ENCODE assay signal across 33 cellular contexts in the genomic region with DNA sequence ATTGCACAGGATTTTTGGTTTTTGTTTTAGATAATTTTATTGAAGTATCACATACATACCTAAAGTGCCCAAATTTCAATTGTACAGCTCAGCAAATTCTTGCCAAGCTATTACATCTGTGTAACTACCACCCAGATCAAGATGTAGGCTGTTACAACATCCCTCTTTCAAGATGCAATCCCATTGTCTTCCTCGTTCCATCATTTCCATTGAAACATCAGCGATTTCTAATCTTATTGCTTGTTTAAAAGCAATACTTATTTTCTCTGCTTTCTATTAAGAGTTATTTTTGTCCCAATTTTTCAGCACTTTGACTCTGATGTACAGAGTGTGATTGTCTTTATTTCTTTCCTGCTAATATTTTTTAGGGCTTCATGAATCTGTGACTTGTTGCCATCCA.
A peak's percentile ranks its signal among the peaks of the same experiment; 100 is the strongest.
DNase-seq lines count a peak whose midpoint lies in the region; ATAC-seq, FAIRE-seq and TF ChIP-seq lines count a peak whose summit lies in the region.
"Had no signal": no experiment of that assay in that cellular context is flagged by ENCODE, and none has a peak within 500 bp of the region (broad histone marks: within the 10 kb centered on the region; RNA-seq: fewer than 3 reads in every experiment).

No MANE protein-coding gene starts in this region.

- H3K4me1 Mint-ChIP-seq in WTC11: no peaks in the 10 kb centered on the region
- H3K4me1 Mint-ChIP-seq: B cell; CD14-positive monocyte; CD4-positive, alpha-beta memory T cell; CD4-positive, CD25-positive, alpha-beta regulatory T cell; CD8-positive, alpha-beta memory T cell had no signal

- H4K91ac ChIP-seq in neuronal stem cell (ENCODE audit: low read depth, low read length, poor library complexity): no peak overlapping the region

- H2AFZ ChIP-seq in neuronal stem cell (ENCODE audit: low read length): no peak overlapping the region

- H3K4ac ChIP-seq in neuronal stem cell (ENCODE audit: low read length): no peak overlapping the region

- H3K27me3 ChIP-seq in neuronal stem cell (ENCODE audit: control insufficient read depth in 3 of 3, insufficient read depth in 3 of 3, low read depth in 1 of 3, low read length in 3 of 3): no peaks in the 10 kb centered on the region
- H3K27me3 ChIP-seq: BLaER1; BLaER1 treated with 17β-estradiol and CSF1 and Interleukin-3, amounts not matched to agents 10 nM and 100 nM had no signal

- H3K18ac ChIP-seq in neuronal stem cell (ENCODE audit: low read length): no peak overlapping the region

- H3K14ac ChIP-seq in neuronal stem cell (ENCODE audit: low read length): no peak overlapping the region

- no CpG with 5 or more reads among the region's 2 CpGs for WGBS in neuronal stem cell (ENCODE audit: extremely low coverage in 2 of 2, insufficient read length in 2 of 2, insufficient replicate concordance in 1 of 2), 2 donors

- H2BK12ac ChIP-seq in neuronal stem cell (ENCODE audit: low read length): no peak overlapping the region

- CTCF ChIA-PET in HEK293 (lab: Yijun Ruan, JAX): no interaction called here
- CTCF ChIA-PET in WTC11 (lab: Charles Lee): no interaction called here

- H3K79me1 ChIP-seq in neuronal stem cell (ENCODE audit: low read depth, low read length): no peaks in the 10 kb centered on the region

- H2BK15ac ChIP-seq in neuronal stem cell (ENCODE audit: low read length): no peak overlapping the region

- FAIRE-seq in kidney (lab: Jason Lieb, UNC): no peak
- FAIRE-seq: A204.1, A549, D721Med had no signal

- H3K4me1 ChIP-seq in HEK293 (ENCODE audit: control insufficient read depth, insufficient read depth, low read length) (no peaks in the 10 kb centered on the region), neuronal stem cell (ENCODE audit: control insufficient read depth in 2 of 2, insufficient read depth in 1 of 2, low read depth in 1 of 2, low read length in 2 of 2) (no peaks in the 10 kb centered on the region), kidney (ENCODE audit: control insufficient read depth in 1 of 2, insufficient read depth in 1 of 2, low read depth in 1 of 2, low read length in 2 of 2) (no peaks in the 10 kb centered on the region)
- H3K4me1 ChIP-seq: A549; BE2C; BLaER1 treated with 17β-estradiol and CSF1 and Interleukin-3, amounts not matched to agents 10 nM and 100 nM; Caco-2 had no signal

- no peaks in the 10 kb centered on the region for H3K36me3 ChIP-seq in HEK293 (ENCODE audit: control insufficient read depth in 2 of 2, insufficient read depth in 1 of 2, low read length in 2 of 2)
- H3K36me3 ChIP-seq in neuronal stem cell (replicated peaks in 1 of 2; ENCODE audit: control insufficient read depth in 2 of 2, insufficient read depth in 2 of 2, low read length in 2 of 2): no peaks in the 10 kb centered on the region
- no peaks in the 10 kb centered on the region for H3K36me3 ChIP-seq in kidney (ENCODE audit: control insufficient read depth in 1 of 2, insufficient read depth in 2 of 2, low read length in 2 of 2)
- H3K36me3 ChIP-seq: BE2C; BLaER1; BLaER1 treated with 17β-estradiol and CSF1 and Interleukin-3, amounts not matched to agents 10 nM and 100 nM had no signal

- no peak overlapping the region for H2BK120ac ChIP-seq in neuronal stem cell (ENCODE audit: low read depth, low read length)

- H4K8ac ChIP-seq in neuronal stem cell (ENCODE audit: low read depth, low read length): no peak overlapping the region

- no peak for DNase-seq in WTC11 (ENCODE audit: low spot score)
- no peak for DNase-seq in neuronal stem cell (ENCODE audit: low spot score)
- DNase-seq in kidney: no peak
- DNase-seq: 8988T; ACHN; AML-193; BE2C; C1 segment of cervical spinal cord; Caco-2; Calu3; CD4-positive, alpha-beta memory T cell; CD4-positive, alpha-beta T cell; CD4-positive, CD25-positive, alpha-beta regulatory T cell; CD8-positive, alpha-beta memory T cell; CD8-positive, alpha-beta T cell; COR-L47; DMS 273 treated with DMSO at 0.1 percent for 48 hours; DMS153; DMS53; DMS79; DMS79 treated with DMSO at 0.1 percent for 48 hours; DND-41; EL had no signal

- H3K27ac ChIP-seq in HEK293 (ENCODE audit: extremely low read depth, low read depth, low read length) (no peak overlapping the region), neuronal stem cell (replicated peaks; ENCODE audit: low read length) (no peak overlapping the region), kidney (ENCODE audit: low read depth in 2 of 2, low read length in 2 of 2) (no peak overlapping the region)
- H3K27ac ChIP-seq: 22Rv1; A549; BLaER1; BLaER1 treated with 17β-estradiol and CSF1 and Interleukin-3, amounts not matched to agents 10 nM and 100 nM; C4-2B had no signal

- no peak overlapping the region for H2AK5ac ChIP-seq in neuronal stem cell (ENCODE audit: low read depth, low read length)

- H2BK5ac ChIP-seq in neuronal stem cell (ENCODE audit: low read length): no peak overlapping the region

- intact Hi-C loops in kidney (cut with DNase I): no loop called here

- ATAC-seq in WTC11: no peak
- ATAC-seq: A549; CD8-positive, alpha-beta T cell had no signal

- H3K9me3 Mint-ChIP-seq in WTC11: peaks cover 64% of the 10 kb centered on the region
- H3K9me3 Mint-ChIP-seq: CD4-positive, alpha-beta T cell had no signal

- no peak overlapping the region for H3K23ac ChIP-seq in neuronal stem cell (ENCODE audit: low read depth, low read length, poor library complexity)

- peaks cover 7% of the 10 kb centered on the region for H3K27me3 Mint-ChIP-seq in WTC11 (ENCODE audit: low read depth)

- peaks cover 51% of the 10 kb centered on the region for H3K36me3 Mint-ChIP-seq in WTC11
- H3K36me3 Mint-ChIP-seq: CD14-positive monocyte; CD4-positive, alpha-beta memory T cell; CD4-positive, CD25-positive, alpha-beta regulatory T cell; CD8-positive, alpha-beta T cell had no signal

- POLR2A ChIA-PET in HEK293 (lab: Yijun Ruan, JAX) (no interaction called here), WTC11 (lab: Charles Lee) (no interaction called here)

- H3K4me2 ChIP-seq in neuronal stem cell (ENCODE audit: insufficient read depth, low read length, poor library complexity, severe bottlenecking): no peak overlapping the region
- H3K4me2 ChIP-seq: A549; BLaER1; BLaER1 treated with 17β-estradiol and CSF1 and Interleukin-3, amounts not matched to agents 10 nM and 100 nM had no signal

- H3K27ac Mint-ChIP-seq in WTC11: no peak overlapping the region
- H3K27ac Mint-ChIP-seq: B cell; CD14-positive monocyte; CD4-positive, alpha-beta memory T cell; CD4-positive, alpha-beta T cell; CD4-positive, CD25-positive, alpha-beta regulatory T cell; CD8-positive, alpha-beta memory T cell; CD8-positive, alpha-beta T cell had no signal

- no peaks in the 10 kb centered on the region for H3K9me3 ChIP-seq in HEK293 (ENCODE audit: control insufficient read depth, insufficient read depth, low read depth, low read length)
- peaks cover 0 to 6% of the 10 kb centered on the region in 2 donors for H3K9me3 ChIP-seq in neuronal stem cell (replicated peaks in 1 of 2; ENCODE audit: control insufficient read depth in 2 of 2, insufficient read depth in 1 of 2, low read depth in 1 of 2, low read length in 2 of 2)
- H3K9me3 ChIP-seq in kidney (ENCODE audit: control insufficient read depth in 1 of 2, low read length in 2 of 2): no peaks in the 10 kb centered on the region
- H3K9me3 ChIP-seq: BE2C had no signal

- no peak overlapping the region for H3K9ac ChIP-seq in neuronal stem cell (ENCODE audit: low read depth, low read length, poor library complexity)
- H3K9ac ChIP-seq in kidney (ENCODE audit: low read length in 2 of 2): no peak overlapping the region
- H3K9ac ChIP-seq: BLaER1; BLaER1 treated with 17β-estradiol and CSF1 and Interleukin-3, amounts not matched to agents 10 nM and 100 nM had no signal

- no peak overlapping the region for H3K4me3 Mint-ChIP-seq in WTC11
- H3K4me3 Mint-ChIP-seq: B cell; CD14-positive monocyte; CD4-positive, alpha-beta memory T cell; CD4-positive, alpha-beta T cell; CD4-positive, CD25-positive, alpha-beta regulatory T cell; CD8-positive, alpha-beta memory T cell; CD8-positive, alpha-beta T cell had no signal

- TF ChIP-seq CTCF in HEK293 (tag by site-specific recombination; IDR thresholded peaks at IDR 0.05) (no peak), WTC11 (IDR thresholded peaks at IDR 0.05) (no peak), kidney (IDR thresholded peaks at IDR 0.05; ENCODE audit: borderline replicate concordance, extremely low read depth, insufficient read depth) (no peak)

- H3K4me3 ChIP-seq in HEK293 (ENCODE audit: low read depth, low read length) (no peak overlapping the region), neuronal stem cell (ENCODE audit: low read length in 2 of 2) (no peak overlapping the region), kidney (ENCODE audit: low read length in 2 of 2) (no peak overlapping the region)
- H3K4me3 ChIP-seq: A549; BLaER1; BLaER1 treated with 17β-estradiol and CSF1 and Interleukin-3, amounts not matched to agents 10 nM and 100 nM had no signal

TF ChIP-seq in HEK293, 187 proteins besides CTCF, POLR2A, EP300 and RAD21 (continues in another document):
- TF ChIP-seq SETDB1 (IDR thresholded peaks at IDR 0.05; ENCODE audit: insufficient read length, low read length): peak; percentile 21
- TF ChIP-seq ZNF121 (tag by site-specific recombination; IDR thresholded peaks at IDR 0.05): no peak
- no peak for TF ChIP-seq ZNF529 (tag by site-specific recombination; IDR thresholded peaks at IDR 0.05; ENCODE audit: insufficient replicate concordance)
- peak; percentile 66; the same call in 1 of the 2 replicates for TF ChIP-seq TRIM28 (IDR thresholded peaks at IDR 0.05; ENCODE audit: borderline replicate concordance, low read length)

TF ChIP-seq in WTC11, 78 proteins besides CTCF, POLR2A, EP300 and RAD21 (continues in another document):
- no peak for TF ChIP-seq NFE2L1 (CRISPR knock-in tag; IDR thresholded peaks at IDR 0.05)
- TF ChIP-seq RELA (CRISPR knock-in tag; IDR thresholded peaks at IDR 0.05; ENCODE audit: borderline replicate concordance): no peak
- TF ChIP-seq ZNF317 (CRISPR knock-in tag; IDR thresholded peaks at IDR 0.05; ENCODE audit: borderline replicate concordance, low read depth): peak; percentile 86
- TF ChIP-seq, protein P1, sequence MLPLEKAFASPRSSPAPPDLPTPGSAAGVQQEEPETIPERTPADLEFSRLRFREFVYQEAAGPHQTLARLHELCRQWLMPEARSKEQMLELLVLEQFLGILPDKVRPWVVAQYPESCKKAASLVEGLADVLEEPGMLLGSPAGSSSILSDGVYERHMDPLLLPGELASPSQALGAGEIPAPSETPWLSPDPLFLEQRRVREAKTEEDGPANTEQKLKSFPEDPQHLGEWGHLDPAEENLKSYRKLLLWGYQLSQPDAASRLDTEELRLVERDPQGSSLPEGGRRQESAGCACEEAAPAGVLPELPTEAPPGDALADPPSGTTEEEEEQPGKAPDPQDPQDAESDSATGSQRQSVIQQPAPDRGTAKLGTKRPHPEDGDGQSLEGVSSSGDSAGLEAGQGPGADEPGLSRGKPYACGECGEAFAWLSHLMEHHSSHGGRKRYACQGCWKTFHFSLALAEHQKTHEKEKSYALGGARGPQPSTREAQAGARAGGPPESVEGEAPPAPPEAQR (CRISPR knock-in tag; IDR thresholded peaks at IDR 0.05): no peak
- no peak for TF ChIP-seq MYBL2 (CRISPR knock-in tag; IDR thresholded peaks at IDR 0.05)
- TF ChIP-seq ATF1 (CRISPR knock-in tag; IDR thresholded peaks at IDR 0.05): no peak
- TF ChIP-seq CREM (CRISPR knock-in tag; IDR thresholded peaks at IDR 0.05): no peak
- TF ChIP-seq SMAD3 (CRISPR knock-in tag; IDR thresholded peaks at IDR 0.05; ENCODE audit: borderline replicate concordance): no peak
